16 cellular contexts compared by ENCODE assay signal in genomic region chr16:76705883-76706282, GRCh38.
DNase-seq lines count a peak whose midpoint lies in the region; ATAC-seq and TF ChIP-seq lines count a peak whose summit lies in the region.
"Had no signal": no experiment of that assay in that cellular context is flagged by ENCODE, and none has a peak within 500 bp of the region (broad histone marks: within the 10 kb centered on the region; RNA-seq: fewer than 3 reads in every experiment).

No MANE protein-coding gene starts in this region.

- no peaks in the 10 kb centered on the region for H3K36me3 Mint-ChIP-seq in nephron (ENCODE audit: low read depth)
- H3K36me3 Mint-ChIP-seq: CD8-positive, alpha-beta memory T cell had no signal

- ATAC-seq in GM19438 (IDR thresholded peaks at IDR 0.05; ENCODE audit: low read depth, unreplicated experiment) (peak; percentile 68), PC-3 (no peak; the same call in 1 of the 2 replicates), GM19351 (IDR thresholded peaks at IDR 0.05; ENCODE audit: unreplicated experiment) (no peak), omental fat pad (ENCODE audit: low FRiP score) (no peak)
- ATAC-seq: GM23338 had no signal

- peak overlapping the region; percentile 31 for H3K4me2 ChIP-seq in PC-3 (ENCODE audit: low read length)
- peak overlapping the region; percentile 16 for H3K4me2 ChIP-seq in hepatocyte
- H3K4me2 ChIP-seq: BLaER1, GM23338 had no signal

- H4K20me1 ChIP-seq in PC-3 (ENCODE audit: low read length) (no peaks in the 10 kb centered on the region), hepatocyte (ENCODE audit: insufficient read depth, poor library complexity, severe bottlenecking) (no peaks in the 10 kb centered on the region)
- H4K20me1 ChIP-seq: BLaER1 had no signal

- H3K9me3 ChIP-seq in PC-3 (ENCODE audit: low read length), result no peaks in the 10 kb centered on the region
- no peaks in the 10 kb centered on the region for H3K9me3 ChIP-seq in hepatocyte (ENCODE audit: low read depth)
- H3K9me3 ChIP-seq: BLaER1, Caco-2 had no signal

- H3K9me2 ChIP-seq in PC-3 (replicated peaks; ENCODE audit: low read length) (no peaks in the 10 kb centered on the region), hepatocyte (replicated peaks; ENCODE audit: insufficient read depth) (no peaks in the 10 kb centered on the region)

- H3K27me3 Mint-ChIP-seq in nephron (ENCODE audit: low read depth), result peaks cover 5% of the 10 kb centered on the region
- H3K27me3 Mint-ChIP-seq: CD8-positive, alpha-beta memory T cell had no signal

- H3K27me3 ChIP-seq in PC-3 (ENCODE audit: low read length) (no peaks in the 10 kb centered on the region), hepatocyte (no peaks in the 10 kb centered on the region)
- H3K27me3 ChIP-seq: BLaER1 had no signal

- no peak overlapping the region for H2AFZ ChIP-seq in PC-3 (ENCODE audit: low read length)
- H2AFZ ChIP-seq in hepatocyte, result no peak overlapping the region
- H2AFZ ChIP-seq: GM23338 had no signal

- POLR2A ChIA-PET in PC-3 (lab: Charles Lee; ENCODE audit: unreplicated experiment), result no interaction called here

- H3K27ac ChIP-seq in PC-3 (ENCODE audit: low read length) (no peak overlapping the region), hepatocyte (no peak overlapping the region)
- H3K27ac ChIP-seq: BLaER1 had no signal

- no peaks in the 10 kb centered on the region for H3K36me3 ChIP-seq in PC-3 (ENCODE audit: low read depth, low read length)
- no peaks in the 10 kb centered on the region for H3K36me3 ChIP-seq in hepatocyte (replicated peaks; ENCODE audit: insufficient read depth, low read depth)
- H3K36me3 ChIP-seq: BLaER1 had no signal

- H3K9me3 Mint-ChIP-seq in nephron, result no peaks in the 10 kb centered on the region

- no peak overlapping the region for H3K9ac ChIP-seq in PC-3 (ENCODE audit: low read length)
- H3K9ac ChIP-seq: BLaER1 had no signal

- H3K4me3 Mint-ChIP-seq in nephron, result no peak overlapping the region
- H3K4me3 Mint-ChIP-seq: CD8-positive, alpha-beta memory T cell; GM23338 had no signal

- no TSS peak for BruUV-seq in PC-3 (replicated peaks; lab: Mats Ljungman, UMichigan)

- no peaks in the 10 kb centered on the region for H3F3A ChIP-seq in PC-3 (ENCODE audit: low read length, unreplicated experiment)

- DNase-seq in PC-3 (peak; percentile 21), hepatocyte (ENCODE audit: low spot score) (peak; percentile 11), omental fat pad (ENCODE audit: low spot score) (no peak), NCI-H187 (lab: John Stamatoyannopoulos, UW) (no peak)
- DNase-seq: 8988T; AML-193; Caco-2; CD8-positive, alpha-beta memory T cell; DMS53; GF-D8; H7 had no signal

- H3K4me3 ChIP-seq in PC-3 (ENCODE audit: low read length) (no peak overlapping the region), hepatocyte (no peak overlapping the region)
- H3K4me3 ChIP-seq: BLaER1, GM23338 had no signal

- peaks cover 22% of the 10 kb centered on the region for H3K4me1 ChIP-seq in PC-3 (ENCODE audit: insufficient read depth, low read length)
- H3K4me1 ChIP-seq in hepatocyte (ENCODE audit: insufficient read depth), result peaks cover 4% of the 10 kb centered on the region

- H3K4me1 Mint-ChIP-seq in nephron, result peaks cover 4% of the 10 kb centered on the region
- H3K4me1 Mint-ChIP-seq: CD8-positive, alpha-beta memory T cell; GM23338 had no signal

- CTCF ChIA-PET in PC-3 (lab: Charles Lee), result no interaction called here

- TF ChIP-seq CTCF in PC-3 (conservative IDR thresholded peaks at IDR 0.05; ENCODE audit: low read depth, low read length), result no peak
- TF ChIP-seq CTCF in hepatocyte (IDR thresholded peaks at IDR 0.05; ENCODE audit: poor library complexity), result no peak
- TF ChIP-seq CTCF in nephron (IDR thresholded peaks at IDR 0.05; ENCODE audit: unreplicated experiment in 3 of 3), result no peak
- TF ChIP-seq CTCF in omental fat pad (IDR thresholded peaks at IDR 0.05), result no peak

- intact Hi-C loops in PC-3 (cut with micrococcal nuclease), result no loop called here

- peak overlapping the region in 2 of 3 experiments; percentile 22 to 86 for H3K27ac Mint-ChIP-seq in nephron
- H3K27ac Mint-ChIP-seq: CD8-positive, alpha-beta memory T cell; GM23338 had no signal

- H3K79me2 ChIP-seq in PC-3 (ENCODE audit: low read length) (no peaks in the 10 kb centered on the region), hepatocyte (no peaks in the 10 kb centered on the region)

Comparison
In these comparisons a context has a peak if more than half of its experiments do, and no peak if none do; other contexts are left out.
1. DNase-seq: peak in PC-3 (single experiment) and hepatocyte (single experiment); none in omental fat pad (single experiment) and NCI-H187 (0 of 2).